In the genomic region with DNA sequence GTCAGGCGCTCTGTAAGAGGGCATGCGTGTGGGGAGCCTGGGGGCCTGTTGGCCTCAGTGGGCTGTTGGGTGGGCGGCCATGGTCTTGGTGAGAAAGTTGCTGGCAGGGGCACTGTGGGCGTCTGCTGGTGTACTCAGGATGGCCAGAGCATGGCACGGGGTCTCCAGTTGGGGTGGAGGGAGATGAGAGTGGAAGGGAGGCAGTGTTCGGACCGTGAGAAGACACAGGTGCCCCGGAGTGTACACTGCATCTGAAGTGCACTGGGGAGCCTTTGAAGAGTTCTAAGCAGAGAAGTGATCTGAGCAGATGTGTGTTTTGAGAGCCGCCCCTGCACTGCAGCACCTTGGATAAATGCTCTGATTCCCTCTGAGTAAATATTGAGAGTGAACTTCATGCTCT, we compare ENCODE assay signal across 20 cellular contexts.
A peak's percentile ranks its signal among the peaks of the same experiment; 100 is the strongest.
DNase-seq lines count a peak whose midpoint lies in the region; ATAC-seq, FAIRE-seq and TF ChIP-seq lines count a peak whose summit lies in the region.
"Had no signal": no experiment of that assay in that cellular context is flagged by ENCODE, and none has a peak within 500 bp of the region (broad histone marks: within the 10 kb centered on the region; RNA-seq: fewer than 3 reads in every experiment).

No MANE protein-coding gene starts in this region.

- no peaks in the 10 kb centered on the region for H3K36me3 ChIP-seq in astrocyte (ENCODE audit: insufficient read depth, low read length)
- no peaks in the 10 kb centered on the region for H3K36me3 ChIP-seq in naive thymus-derived CD4-positive, alpha-beta T cell (ENCODE audit: control insufficient read depth in 2 of 3, insufficient read depth in 3 of 3, low read length in 3 of 3)
- H3K36me3 ChIP-seq: brain microvascular endothelial cell, Peyer's patch, right atrium auricular region, suprapubic skin, WERI-Rb-1 had no signal

- H3K27ac ChIP-seq in astrocyte (ENCODE audit: low read depth, low read length), result no peak overlapping the region
- no peak overlapping the region for H3K27ac ChIP-seq in naive thymus-derived CD4-positive, alpha-beta T cell (ENCODE audit: low read depth, low read length)
- H3K27ac ChIP-seq: brain microvascular endothelial cell, epithelial cell of prostate, right atrium auricular region, suprapubic skin, WERI-Rb-1 had no signal

- H3K27ac Mint-ChIP-seq in natural killer cell treated with Interleukin-12 subunit alpha and Interleukin-12 subunit beta and Interleukin-15 and Interleukin-18, amount 100 ng/mL, for 72 hours, result no peak overlapping the region
- H3K27ac Mint-ChIP-seq in natural killer cell, result no peak overlapping the region
- H3K27ac Mint-ChIP-seq in astrocyte (ENCODE audit: unreplicated experiment), result peak overlapping the region; percentile 69
- H3K27ac Mint-ChIP-seq in naive thymus-derived CD4-positive, alpha-beta T cell, result peak overlapping the region in 8 of 9 donors; percentile 12 to 86 (median 69)

- FAIRE-seq in astrocyte (lab: Jason Lieb, UNC), result no peak
- FAIRE-seq: islet of Langerhans had no signal

- no peak overlapping the region for H3K4me3 Mint-ChIP-seq in natural killer cell treated with Interleukin-12 subunit alpha and Interleukin-12 subunit beta and Interleukin-15 and Interleukin-18, amount 100 ng/mL, for 72 hours
- H3K4me3 Mint-ChIP-seq in natural killer cell (no peak overlapping the region), astrocyte (ENCODE audit: unreplicated experiment) (no peak overlapping the region)
- peak overlapping the region in 8 of 10 donors; percentile 23 to 63 (median 42) for H3K4me3 Mint-ChIP-seq in naive thymus-derived CD4-positive, alpha-beta T cell

- no peaks in the 10 kb centered on the region for H3K36me3 Mint-ChIP-seq in natural killer cell treated with Interleukin-12 subunit alpha and Interleukin-12 subunit beta and Interleukin-15 and Interleukin-18, amount 100 ng/mL, for 72 hours
- H3K36me3 Mint-ChIP-seq in natural killer cell (no peaks in the 10 kb centered on the region), astrocyte (ENCODE audit: low read depth, unreplicated experiment) (no peaks in the 10 kb centered on the region)
- H3K36me3 Mint-ChIP-seq in naive thymus-derived CD4-positive, alpha-beta T cell, result peaks cover 0 to 3% (median 0%) of the 10 kb centered on the region in 5 donors

- POLR2A ChIA-PET in naive thymus-derived CD4-positive, alpha-beta T cell (lab: Charles Lee), result no interaction called here

- H3K4me3 ChIP-seq in astrocyte (ENCODE audit: insufficient read depth, low read depth, low read length), result no peak overlapping the region
- H3K4me3 ChIP-seq in naive thymus-derived CD4-positive, alpha-beta T cell (ENCODE audit: low read length), result no peak overlapping the region
- H3K4me3 ChIP-seq: Peyer's patch, right atrium auricular region, suprapubic skin had no signal

- H4K20me1 ChIP-seq in astrocyte (ENCODE audit: insufficient read depth, low read length), result no peaks in the 10 kb centered on the region

- ATAC-seq in natural killer cell treated with Interleukin-12 subunit alpha and Interleukin-12 subunit beta and Interleukin-15 and Interleukin-18, amount 100 ng/mL, for 72 hours, result no peak
- ATAC-seq in natural killer cell (no peak), GM21360 (IDR thresholded peaks at IDR 0.05; ENCODE audit: unreplicated experiment) (no peak), HG03439 (IDR thresholded peaks at IDR 0.05; ENCODE audit: unreplicated experiment) (no peak)
- peak; percentile 15 for ATAC-seq in naive thymus-derived CD4-positive, alpha-beta T cell

- TF ChIP-seq CTCF in natural killer cell (IDR thresholded peaks at IDR 0.05) (no peak), astrocyte (IDR thresholded peaks at IDR 0.05; ENCODE audit: insufficient read depth, low read depth, low read length) (no peak)

- H3K79me2 ChIP-seq in astrocyte (ENCODE audit: insufficient read depth, low read length), result no peaks in the 10 kb centered on the region

- peaks cover 7% of the 10 kb centered on the region for H3K27me3 ChIP-seq in astrocyte (ENCODE audit: insufficient read depth, low read length)
- H3K27me3 ChIP-seq in naive thymus-derived CD4-positive, alpha-beta T cell (ENCODE audit: control insufficient read depth in 2 of 2, insufficient read depth in 2 of 2, low read length in 2 of 2), result no peaks in the 10 kb centered on the region
- H3K27me3 ChIP-seq: brain microvascular endothelial cell, Peyer's patch, right atrium auricular region, suprapubic skin had no signal

- peak overlapping the region; percentile 24 for H3K4me2 ChIP-seq in astrocyte (ENCODE audit: low read length)

- peaks cover 4 to 5% of the 10 kb centered on the region in 2 donors for H3K27me3 Mint-ChIP-seq in natural killer cell treated with Interleukin-12 subunit alpha and Interleukin-12 subunit beta and Interleukin-15 and Interleukin-18, amount 100 ng/mL, for 72 hours
- H3K27me3 Mint-ChIP-seq in natural killer cell (ENCODE audit: low read depth in 2 of 2) (peaks cover 4 to 7% of the 10 kb centered on the region in 2 donors), astrocyte (ENCODE audit: low read depth, unreplicated experiment) (no peaks in the 10 kb centered on the region)
- no peaks in the 10 kb centered on the region for H3K27me3 Mint-ChIP-seq in naive thymus-derived CD4-positive, alpha-beta T cell
- H3K27me3 Mint-ChIP-seq: activated T-helper 17 cell treated with anti-CD3 and anti-CD28 coated beads, Interleukin-2, amount 50 U/mL, for 72 hours had no signal

- DNase-seq in natural killer cell treated with Interleukin-12 subunit alpha and Interleukin-12 subunit beta and Interleukin-15 and Interleukin-18, amount 100 ng/mL, for 72 hours (ENCODE audit: low spot score), result peak; percentile 46
- DNase-seq in natural killer cell (no peak), astrocyte (ENCODE audit: low read depth) (no peak)
- DNase-seq in naive thymus-derived CD4-positive, alpha-beta T cell, result no peak
- DNase-seq in activated CD4-positive, CD25-positive, alpha-beta regulatory T cell (lab: John Stamatoyannopoulos, UW), result no peak
- DNase-seq: foreskin fibroblast, NCI-H1105, NCI-H2081 treated with DMSO at 0.1 percent for 48 hours, NCI-H446 treated with DMSO at 0.1 percent for 48 hours, T-helper 2 cell, WERI-Rb-1 had no signal

- intact Hi-C loops in natural killer cell (cut with micrococcal nuclease), result no loop called here
- intact Hi-C loops in naive thymus-derived CD4-positive, alpha-beta T cell (cut with micrococcal nuclease), result no loop called here

- H3K9ac ChIP-seq in astrocyte (ENCODE audit: low read length), result no peak overlapping the region

- CTCF ChIA-PET in naive thymus-derived CD4-positive, alpha-beta T cell (lab: Charles Lee), result no interaction called here

- H3K9me3 ChIP-seq in astrocyte (ENCODE audit: insufficient read depth, low read depth, low read length), result no peaks in the 10 kb centered on the region
- no peaks in the 10 kb centered on the region for H3K9me3 ChIP-seq in naive thymus-derived CD4-positive, alpha-beta T cell (ENCODE audit: control insufficient read depth in 2 of 3, low read length in 3 of 3)
- H3K9me3 ChIP-seq: Peyer's patch, right atrium auricular region, suprapubic skin had no signal

- no peaks in the 10 kb centered on the region for H3K4me1 Mint-ChIP-seq in natural killer cell treated with Interleukin-12 subunit alpha and Interleukin-12 subunit beta and Interleukin-15 and Interleukin-18, amount 100 ng/mL, for 72 hours (ENCODE audit: low read depth in 2 of 2)
- H3K4me1 Mint-ChIP-seq in natural killer cell (no peaks in the 10 kb centered on the region), astrocyte (ENCODE audit: low read depth, unreplicated experiment) (peaks cover 38% of the 10 kb centered on the region)
- H3K4me1 Mint-ChIP-seq in naive thymus-derived CD4-positive, alpha-beta T cell, result peaks cover 12 to 55% (median 46%) of the 10 kb centered on the region in 7 donors

- peaks cover 12% of the 10 kb centered on the region for H3K4me1 ChIP-seq in astrocyte (ENCODE audit: insufficient read depth, low read length)
- H3K4me1 ChIP-seq in naive thymus-derived CD4-positive, alpha-beta T cell (ENCODE audit: control insufficient read depth in 2 of 2, insufficient read depth in 2 of 2, low read length in 2 of 2), result peaks cover 0 to 30% of the 10 kb centered on the region in 2 donors

- no peaks in the 10 kb centered on the region for H3K9me3 Mint-ChIP-seq in natural killer cell treated with Interleukin-12 subunit alpha and Interleukin-12 subunit beta and Interleukin-15 and Interleukin-18, amount 100 ng/mL, for 72 hours
- H3K9me3 Mint-ChIP-seq in natural killer cell, result no peaks in the 10 kb centered on the region
- no peaks in the 10 kb centered on the region for H3K9me3 Mint-ChIP-seq in astrocyte (ENCODE audit: unreplicated experiment)
- H3K9me3 Mint-ChIP-seq in naive thymus-derived CD4-positive, alpha-beta T cell, result no peaks in the 10 kb centered on the region
- H3K9me3 Mint-ChIP-seq: activated T-helper 17 cell treated with anti-CD3 and anti-CD28 coated beads, Interleukin-2, amount 50 U/mL, for 72 hours had no signal

- no peak overlapping the region for H2AFZ ChIP-seq in astrocyte (ENCODE audit: low read depth, low read length)

Comparison
In these comparisons a context has a peak if more than half of its experiments do, and no peak if none do; other contexts are left out.
1. H3K27ac Mint-ChIP-seq: peak in astrocyte (single experiment) and naive thymus-derived CD4-positive, alpha-beta T cell (8 of 9); none in natural killer cell treated with Interleukin-12 subunit alpha and Interleukin-12 subunit beta and Interleukin-15 and Interleukin-18, amount 100 ng/mL, for 72 hours (0 of 2) and natural killer cell (0 of 2).
2. H3K4me3 Mint-ChIP-seq: peak in naive thymus-derived CD4-positive, alpha-beta T cell (8 of 10); none in natural killer cell treated with Interleukin-12 subunit alpha and Interleukin-12 subunit beta and Interleukin-15 and Interleukin-18, amount 100 ng/mL, for 72 hours (single experiment), natural killer cell (single experiment) and astrocyte (single experiment).